8 cellular contexts compared by ENCODE assay signal in genomic region chr1:26145041-26145959, GRCh38. TPM values are rescaled to one million over a fixed set of nuclear protein-coding genes. Genes with fewer than 3 reads are reported as not detected.
A peak's percentile ranks its signal among the peaks of the same experiment; 100 is the strongest.
DNase-seq lines count a peak whose midpoint lies in the region; ATAC-seq and TF ChIP-seq lines count a peak whose summit lies in the region.

No MANE protein-coding gene starts in this region.

- TF ChIP-seq CTCF in NB4 (IDR thresholded peaks at IDR 0.05; ENCODE audit: low read depth, low read length) (peak; percentile 68), ovary (IDR thresholded peaks at IDR 0.05) (peak; percentile 35 to 61 (median 61)), tibial nerve (IDR thresholded peaks at IDR 0.05) (peak; percentile 69 to 87 (median 79))

- no peak overlapping the region for H3K4me3 ChIP-seq in NB4 (ENCODE audit: low read depth, low read length)
- H3K4me3 ChIP-seq in ovary, result no peak overlapping the region
- H3K4me3 ChIP-seq in tibial nerve, result no peak overlapping the region

- no peak for TF ChIP-seq EP300 in ovary (IDR thresholded peaks at IDR 0.05)
- no peak for TF ChIP-seq EP300 in tibial nerve (IDR thresholded peaks at IDR 0.05)

- H3K9me3 ChIP-seq in ovary (no peaks in the 10 kb centered on the region), tibial nerve (no peaks in the 10 kb centered on the region)

- peak; percentile 88 for DNase-seq in GM03348 (ENCODE audit: low spot score)
- peak; percentile 81 for DNase-seq in NB4 (ENCODE audit: low read depth)
- peak; percentile 82 for DNase-seq in SK-N-DZ (ENCODE audit: low spot score)
- DNase-seq in activated effector memory CD4-positive, alpha-beta T cell treated with anti-CD3 and anti-CD28 coated beads, Interleukin-2, amount 50 U/mL, for 16 hours, result peak; percentile 89
- peak; percentile 63 for DNase-seq in germinal center (ENCODE audit: low spot score)
- DNase-seq in ovary, result peak; percentile 64 to 79 (median 75)
- DNase-seq in tibial nerve (ENCODE audit: low spot score in 2 of 2), result peak; percentile 56 to 86

- H3K36me3 ChIP-seq in ovary, result no peaks in the 10 kb centered on the region
- H3K36me3 ChIP-seq in tibial nerve, result no peaks in the 10 kb centered on the region

- 17 to 25% (median 23%) methylated on average over 18 to 19 of the region's 19 CpGs for WGBS in ovary, 3 donors
- 29 to 31% methylated on average over 18 to 19 of the region's 19 CpGs for WGBS in tibial nerve, 2 donors

- intact Hi-C loops in ovary (cut with DNase I), result loop anchor here (5.0 to 10.0 kb wide), 2 partner anchors 43 to 110 kb away; no protein-coding TSS in a partner anchor

- no peak for ATAC-seq in GM18505 (IDR thresholded peaks at IDR 0.05; ENCODE audit: unreplicated experiment)

- H3K4me1 ChIP-seq in ovary (ENCODE audit: insufficient read depth) (no peaks in the 10 kb centered on the region), tibial nerve (peaks cover 0 to 6% (median 0%) of the 10 kb centered on the region in 4 donors)

- no peak overlapping the region for H3K27ac ChIP-seq in ovary
- no peak overlapping the region for H3K27ac ChIP-seq in tibial nerve

- H3K27me3 ChIP-seq in ovary (no peaks in the 10 kb centered on the region), tibial nerve (no peaks in the 10 kb centered on the region)

- TF ChIP-seq POLR2A in NB4 (IDR thresholded peaks at IDR 0.05; ENCODE audit: extremely low read depth, insufficient read length) (no peak), ovary (IDR thresholded peaks at IDR 0.05) (no peak), tibial nerve (IDR thresholded peaks at IDR 0.05) (no peak), GM18505 (IDR thresholded peaks at IDR 0.05; ENCODE audit: borderline replicate concordance, extremely low read depth, insufficient read depth, insufficient read length) (no peak)

RNA-seq across cellular contexts. Expression of gene FAM110D, which starts 13.6 kb away (rescaled TPM):
- polyA plus RNA-seq in SK-N-DZ (2014; cell fraction: cytosol; rRNA removed), result 0.14 and 1.4 TPM in 2 replicates
- polyA plus RNA-seq in SK-N-DZ (2014; cell fraction: nucleus; rRNA removed), result 0.05 and 0.58 TPM in 2 replicates
- 1 to 10 TPM in 6 of 7 donors, under 1 TPM in 1; 0.91 to 4.9 (median 2.1) TPM for total RNA-seq in ovary
- polyA plus RNA-seq in ovary, result 1 to 10 TPM; 1.6 to 3.0 TPM
- 10 to 100 TPM; 11.9 to 22.7 (median 14.2) TPM for total RNA-seq in tibial nerve

RNA-seq across cellular contexts. Expression of gene C1orf232, which starts 23.5 kb away (rescaled TPM):
- polyA plus RNA-seq in SK-N-DZ (2014; cell fraction: cytosol; rRNA removed), result 0.44 and 1.2 TPM in 2 replicates
- 3.0 TPM in 1 of 2 replicates, not detected in the other for polyA plus RNA-seq in SK-N-DZ (2014; cell fraction: nucleus; rRNA removed)
- total RNA-seq in ovary, result not detected
- polyA plus RNA-seq in ovary, result not detected
- total RNA-seq in tibial nerve, result not detected

RNA-seq across cellular contexts. Expression of gene ZNF593, which starts 24.4 kb away (rescaled TPM):
- polyA plus RNA-seq in SK-N-DZ (2014; cell fraction: cytosol; rRNA removed), result 22.5 and 33.3 TPM in 2 replicates
- polyA plus RNA-seq in SK-N-DZ (2014; cell fraction: nucleus; rRNA removed), result 11.2 and 29.0 TPM in 2 replicates
- total RNA-seq in ovary, result 10 to 100 TPM; 17.8 to 62.5 (median 40.1) TPM
- polyA plus RNA-seq in ovary, result 10 to 100 TPM in 1 of 2 donors, 1 to 10 TPM in 1; 1.8 to 36.5 TPM
- 10 to 100 TPM; 24.9 to 46.5 (median 38.2) TPM for total RNA-seq in tibial nerve

RNA-seq across cellular contexts. Expression of gene ZNF593OS, which starts 26.3 kb away (rescaled TPM):
- polyA plus RNA-seq in SK-N-DZ (2014; cell fraction: cytosol; rRNA removed), result not detected in 2 replicates
- not detected in 2 replicates for polyA plus RNA-seq in SK-N-DZ (2014; cell fraction: nucleus; rRNA removed)
- total RNA-seq in ovary, result not detected
- polyA plus RNA-seq in ovary, result under 1 TPM in 1 of 2 donors, not detected in 1; 0.54 TPM
- total RNA-seq in tibial nerve, result not detected

RNA-seq across cellular contexts. Expression of gene CNKSR1, which starts 32.0 kb away (rescaled TPM):
- 2.5 and 5.0 TPM in 2 replicates for polyA plus RNA-seq in SK-N-DZ (2014; cell fraction: cytosol; rRNA removed)
- 5.3 and 8.9 TPM in 2 replicates for polyA plus RNA-seq in SK-N-DZ (2014; cell fraction: nucleus; rRNA removed)
- total RNA-seq in ovary (10 to 100 TPM in 1 of 7 donors, 1 to 10 TPM in 6; 2.9 to 16.8 (median 6.3) TPM), tibial nerve (1 to 10 TPM in 3 of 4 donors, not detected in 1; 2.6 to 5.7 (median 4.0) TPM)
- 1 to 10 TPM in 1 of 2 donors, under 1 TPM in 1; 0.73 to 1.7 TPM for polyA plus RNA-seq in ovary
